In genomic region chr2:218873359-218874194, GRCh38 we compare ENCODE assay signal across 15 cellular contexts. TPM values are rescaled to one million over a fixed set of nuclear protein-coding genes. Genes with fewer than 3 reads are reported as not detected.
DNase-seq lines count a peak whose midpoint lies in the region; ATAC-seq and TF ChIP-seq lines count a peak whose summit lies in the region.
"Had no signal": no experiment of that assay in that cellular context is flagged by ENCODE, and none has a peak within 500 bp of the region (broad histone marks: within the 10 kb centered on the region; RNA-seq: fewer than 3 reads in every experiment).

No MANE protein-coding gene starts in this region.

- peaks cover 5% of the 10 kb centered on the region for H3K36me3 Mint-ChIP-seq in central memory CD8-positive, alpha-beta T cell (ENCODE audit: insufficient read depth)
- no peaks in the 10 kb centered on the region for H3K36me3 Mint-ChIP-seq in nephron progenitor cell (ENCODE audit: low read depth)

- H3K27ac ChIP-seq in adrenal gland, result no peak overlapping the region
- H3K27ac ChIP-seq: BLaER1 treated with 17β-estradiol and CSF1 and Interleukin-3, amounts not matched to agents 10 nM and 100 nM; Peyer's patch had no signal

- no peak overlapping the region for H3K4me3 ChIP-seq in adrenal gland
- H3K4me3 ChIP-seq: BLaER1 treated with 17β-estradiol and CSF1 and Interleukin-3, amounts not matched to agents 10 nM and 100 nM had no signal

- H3K4me3 Mint-ChIP-seq in central memory CD8-positive, alpha-beta T cell, result peak overlapping the region; percentile 12
- peak overlapping the region; percentile 57 for H3K4me3 Mint-ChIP-seq in nephron progenitor cell
- H3K4me3 Mint-ChIP-seq: T-helper 1 cell treated with Interleukin-12 subunit alpha and Interleukin-12 subunit beta and Interleukin-4 antibody, amounts not matched to agents 30 μg/mL and 1 μg/mL, for 36 hours had no signal

- H3K9me3 Mint-ChIP-seq in central memory CD8-positive, alpha-beta T cell, result no peaks in the 10 kb centered on the region
- H3K9me3 Mint-ChIP-seq in nephron progenitor cell, result peaks cover 5% of the 10 kb centered on the region
- H3K9me3 Mint-ChIP-seq: T-helper 1 cell treated with Interleukin-12 subunit alpha and Interleukin-12 subunit beta and Interleukin-4 antibody, amounts not matched to agents 30 μg/mL and 1 μg/mL, for 36 hours had no signal

- H3K4me1 Mint-ChIP-seq in central memory CD8-positive, alpha-beta T cell, result peaks cover 35% of the 10 kb centered on the region
- H3K4me1 Mint-ChIP-seq in nephron progenitor cell, result peaks cover 15% of the 10 kb centered on the region

- H3K9me3 ChIP-seq in adrenal gland (replicated peaks in 1 of 3), result no peaks in the 10 kb centered on the region
- H3K9me3 ChIP-seq: BLaER1 treated with 17β-estradiol and CSF1 and Interleukin-3, amounts not matched to agents 10 nM and 100 nM; Peyer's patch had no signal

- intact Hi-C loops in adrenal gland (cut with DNase I), result no loop called here

- ATAC-seq in HG02798 (IDR thresholded peaks at IDR 0.05; ENCODE audit: poor library complexity, unreplicated experiment) (peak; percentile 33), GM19452 (IDR thresholded peaks at IDR 0.05; ENCODE audit: unreplicated experiment) (no peak)
- no peak for ATAC-seq in central memory CD8-positive, alpha-beta T cell (replicated peaks; ENCODE audit: extremely low read depth, poor library complexity, severe bottlenecking)
- ATAC-seq: right cardiac atrium had no signal

- peaks cover 0 to 9% of the 10 kb centered on the region in 2 donors for H3K4me1 ChIP-seq in adrenal gland (replicated peaks in 1 of 2)

- H3K36me3 ChIP-seq in adrenal gland (replicated peaks in 1 of 2), result no peaks in the 10 kb centered on the region
- H3K36me3 ChIP-seq: BLaER1 treated with 17β-estradiol and CSF1 and Interleukin-3, amounts not matched to agents 10 nM and 100 nM; Peyer's patch had no signal

- peaks cover 55% of the 10 kb centered on the region for H3K27me3 ChIP-seq in adrenal gland

- WGBS in adrenal gland, 4 donors, result 6 to 12% (median 7%) methylated on average over 10 to 86 of the region's 86 CpGs

- H3K27me3 Mint-ChIP-seq in central memory CD8-positive, alpha-beta T cell, result peaks cover 43% of the 10 kb centered on the region
- peaks cover 100% of the 10 kb centered on the region for H3K27me3 Mint-ChIP-seq in nephron progenitor cell (ENCODE audit: low read depth, poor library complexity)

- no peak for TF ChIP-seq POLR2A in adrenal gland (IDR thresholded peaks at IDR 0.05)

- peak; percentile 69 for DNase-seq in D341Med (ENCODE audit: low spot score)
- DNase-seq in central memory CD8-positive, alpha-beta T cell (ENCODE audit: low spot score in 2 of 2), result no peak
- DNase-seq in nephron progenitor cell, result peak; percentile 67
- DNase-seq in NCI-H524 treated with DMSO at 0.1 percent for 48 hours (lab: John Stamatoyannopoulos, UW), result no peak
- no peak for DNase-seq in adrenal gland
- DNase-seq: NCI-H1092 treated with DMSO at 0.1 percent for 48 hours, Peyer's patch had no signal

- TF ChIP-seq CTCF in nephron progenitor cell (IDR thresholded peaks at IDR 0.05), result no peak
- TF ChIP-seq CTCF in adrenal gland (IDR thresholded peaks at IDR 0.05), result no peak

- H3K27ac Mint-ChIP-seq in central memory CD8-positive, alpha-beta T cell (ENCODE audit: low read depth), result no peak overlapping the region
- no peak overlapping the region for H3K27ac Mint-ChIP-seq in nephron progenitor cell
- H3K27ac Mint-ChIP-seq: T-helper 1 cell treated with Interleukin-12 subunit alpha and Interleukin-12 subunit beta and Interleukin-4 antibody, amounts not matched to agents 30 μg/mL and 1 μg/mL, for 36 hours had no signal

RNA-seq across cellular contexts. Expression of gene WNT10A, which starts 7.1 kb away (rescaled TPM):
- total RNA-seq in adrenal gland, result under 1 TPM in 2 of 8 donors, not detected in 6; 0.14 to 0.43 TPM
- polyA plus RNA-seq in adrenal gland, result under 1 TPM in 2 of 3 donors, not detected in 1; 0.07 to 0.24 TPM
- total RNA-seq: fibroblast of lung, HT1080, right cardiac atrium had no signal
- polyA plus RNA-seq: fibroblast of lung, right cardiac atrium had no signal

RNA-seq across cellular contexts. Expression of gene WNT6, which starts 14.0 kb away (rescaled TPM):
- 1 to 10 TPM in 2 of 8 donors, under 1 TPM in 5, not detected in 1; 0.39 to 2.2 (median 0.72) TPM for total RNA-seq in adrenal gland
- 1 to 10 TPM in 1 of 3 donors, under 1 TPM in 1, not detected in 1; 0.40 to 1.8 TPM for polyA plus RNA-seq in adrenal gland
- total RNA-seq: fibroblast of lung, HT1080, Peyer's patch had no signal
- polyA plus RNA-seq: fibroblast of lung had no signal

RNA-seq across cellular contexts. Expression of gene PRKAG3, which starts 42.0 kb away (rescaled TPM):
- total RNA-seq in adrenal gland, result under 1 TPM in 1 of 8 donors, not detected in 7; 0.20 TPM
- polyA plus RNA-seq in adrenal gland, result not detected
- total RNA-seq: G401, HT1080, Peyer's patch had no signal
- polyA plus RNA-seq: fibroblast of lung had no signal

Comparison
In these comparisons a context has a peak if more than half of its experiments do, and no peak if none do; other contexts are left out.
1. DNase-seq: peak in D341Med (single experiment) and nephron progenitor cell (single experiment); none in central memory CD8-positive, alpha-beta T cell (0 of 2), NCI-H524 treated with DMSO at 0.1 percent for 48 hours (single experiment) and adrenal gland (0 of 7).